Comparison of ENCODE assay signal across 1 cellular context in the genomic region with DNA sequence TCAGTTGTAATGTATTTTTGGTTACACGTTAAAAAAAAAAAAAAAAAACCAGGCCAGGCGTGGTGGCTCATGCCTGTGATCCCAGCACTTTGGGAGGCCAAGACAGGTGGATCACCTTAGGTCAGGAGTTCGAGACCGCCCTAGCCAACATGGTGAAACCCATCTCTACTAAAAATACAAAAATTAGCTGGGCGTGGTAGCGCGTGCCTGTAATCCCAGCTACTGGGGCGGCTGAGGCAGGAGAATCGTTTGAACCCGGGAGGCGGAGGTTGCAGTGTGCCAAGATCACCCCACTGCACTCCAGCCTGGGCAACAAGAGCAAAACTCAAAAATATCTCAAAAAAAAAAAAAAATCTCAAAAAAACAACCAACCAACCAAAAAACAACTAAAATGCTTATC.
TF ChIP-seq lines count a peak whose summit lies in the region.

No MANE protein-coding gene starts in this region.

TF ChIP-seq in HEK293, 187 proteins besides CTCF, POLR2A, EP300 and RAD21 (continued from another document):
- TF ChIP-seq ZBTB17 (tag by site-specific recombination; IDR thresholded peaks at IDR 0.05) = 0 out of 2 replicates have a peak, but pooled peaks have one; percentile 15
- TF ChIP-seq KLF1 (tag by site-specific recombination; IDR thresholded peaks at IDR 0.05) = peak; percentile 69
- TF ChIP-seq WT1 (tag by site-specific recombination; IDR thresholded peaks at IDR 0.05) = 0 out of 2 replicates have a peak, but pooled peaks have one; percentile 20
- TF ChIP-seq, protein P1, sequence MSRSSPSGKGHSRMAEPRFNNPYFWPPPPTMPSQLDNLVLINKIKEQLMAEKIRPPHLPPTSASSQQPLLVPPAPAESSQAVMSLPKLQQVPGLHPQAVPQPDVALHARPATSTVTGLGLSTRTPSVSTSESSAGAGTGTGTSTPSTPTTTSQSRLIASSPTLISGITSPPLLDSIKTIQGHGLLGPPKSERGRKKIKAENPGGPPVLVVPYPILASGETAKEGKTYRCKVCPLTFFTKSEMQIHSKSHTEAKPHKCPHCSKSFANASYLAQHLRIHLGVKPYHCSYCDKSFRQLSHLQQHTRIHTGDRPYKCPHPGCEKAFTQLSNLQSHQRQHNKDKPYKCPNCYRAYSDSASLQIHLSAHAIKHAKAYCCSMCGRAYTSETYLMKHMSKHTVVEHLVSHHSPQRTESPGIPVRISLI (tag by site-specific recombination; IDR thresholded peaks at IDR 0.05) = peak; percentile 91
- TF ChIP-seq ZNF341 (tag by site-specific recombination; IDR thresholded peaks at IDR 0.05; ENCODE audit: low read depth) = peak; percentile 35
